Comparison of ENCODE assay signal across 26 cellular contexts in the genomic region with DNA sequence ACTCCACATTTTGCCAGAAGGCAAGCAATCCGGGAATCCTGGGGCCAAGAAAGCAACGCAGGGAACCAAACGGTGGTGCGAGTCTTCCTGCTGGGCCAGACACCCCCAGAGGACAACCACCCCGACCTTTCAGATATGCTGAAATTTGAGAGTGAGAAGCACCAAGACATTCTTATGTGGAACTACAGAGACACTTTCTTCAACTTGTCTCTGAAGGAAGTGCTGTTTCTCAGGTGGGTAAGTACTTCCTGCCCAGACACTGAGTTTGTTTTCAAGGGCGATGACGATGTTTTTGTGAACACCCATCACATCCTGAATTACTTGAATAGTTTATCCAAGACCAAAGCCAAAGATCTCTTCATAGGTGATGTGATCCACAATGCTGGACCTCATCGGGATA. TPM values are rescaled to one million over a fixed set of nuclear protein-coding genes. Genes with fewer than 3 reads are reported as not detected.
DNase-seq lines count a peak whose midpoint lies in the region; ATAC-seq and TF ChIP-seq lines count a peak whose summit lies in the region.
"Had no signal": no experiment of that assay in that cellular context is flagged by ENCODE, and none has a peak within 500 bp of the region (broad histone marks: within the 10 kb centered on the region; RNA-seq: fewer than 3 reads in every experiment).

No MANE protein-coding gene starts in this region.

- peaks cover 69% of the 10 kb centered on the region for H3K4me1 Mint-ChIP-seq in activated naive CD4-positive, alpha-beta T cell treated with anti-CD3 and anti-CD28 coated beads for 36 hours (ENCODE audit: low read depth)
- peaks cover 73% of the 10 kb centered on the region for H3K4me1 Mint-ChIP-seq in activated naive CD8-positive, alpha-beta T cell treated with anti-CD3 and anti-CD28 coated beads, Interleukin-2, amount 50 U/mL, for 24 hours

- no peaks in the 10 kb centered on the region for H3K27me3 ChIP-seq in Loucy (ENCODE audit: insufficient read depth, low read length, poor library complexity, severe bottlenecking)
- no peaks in the 10 kb centered on the region for H3K27me3 ChIP-seq in neutrophil
- no peaks in the 10 kb centered on the region for H3K27me3 ChIP-seq in heart right ventricle
- H3K27me3 ChIP-seq: BLaER1 treated with 17β-estradiol and CSF1 and Interleukin-3, amounts not matched to agents 10 nM and 100 nM; sigmoid colon; transverse colon had no signal

- H3K9me3 ChIP-seq in Loucy (ENCODE audit: insufficient read depth, low read depth, low read length) = no peaks in the 10 kb centered on the region
- H3K9me3 ChIP-seq in neutrophil = no peaks in the 10 kb centered on the region
- H3K9me3 ChIP-seq in heart right ventricle = peaks cover 0 to 9% (median 0%) of the 10 kb centered on the region in 11 donors
- H3K9me3 ChIP-seq: sigmoid colon, transverse colon had no signal

- H3K4me2 ChIP-seq in Loucy (ENCODE audit: low read depth, low read length, poor library complexity, severe bottlenecking) = peak overlapping the region; percentile 88

- peaks cover 100% of the 10 kb centered on the region for H4K20me1 ChIP-seq in Loucy (ENCODE audit: insufficient read depth, low read length, poor library complexity, severe bottlenecking)

- no peak overlapping the region for H2AFZ ChIP-seq in Loucy (ENCODE audit: low read length)
- H2AFZ ChIP-seq: GM23248 had no signal

- no peak overlapping the region for H3K9ac ChIP-seq in Loucy (ENCODE audit: low read depth, low read length, poor library complexity, severe bottlenecking)
- H3K9ac ChIP-seq: BLaER1 treated with 17β-estradiol and CSF1 and Interleukin-3, amounts not matched to agents 10 nM and 100 nM; GM23248 had no signal

- H3K9me2 ChIP-seq in Loucy (replicated peaks; ENCODE audit: low read depth, low read length) = no peaks in the 10 kb centered on the region

- peaks cover 7% of the 10 kb centered on the region for H3K9me3 Mint-ChIP-seq in activated naive CD4-positive, alpha-beta T cell treated with anti-CD3 and anti-CD28 coated beads for 36 hours
- peaks cover 8% of the 10 kb centered on the region for H3K9me3 Mint-ChIP-seq in activated naive CD8-positive, alpha-beta T cell treated with anti-CD3 and anti-CD28 coated beads, Interleukin-2, amount 50 U/mL, for 24 hours

- CTCF ChIA-PET in activated naive CD4-positive, alpha-beta T cell treated with anti-CD3 and anti-CD28 coated beads for 36 hours (lab: Charles Lee) = no interaction called here

- H3K79me2 ChIP-seq in Loucy (ENCODE audit: insufficient read depth, low read length) = peaks cover 100% of the 10 kb centered on the region

- H3K4me3 Mint-ChIP-seq in activated naive CD4-positive, alpha-beta T cell treated with anti-CD3 and anti-CD28 coated beads for 36 hours = no peak overlapping the region
- no peak overlapping the region for H3K4me3 Mint-ChIP-seq in activated naive CD8-positive, alpha-beta T cell treated with anti-CD3 and anti-CD28 coated beads, Interleukin-2, amount 50 U/mL, for 24 hours
- H3K4me3 Mint-ChIP-seq: activated B cell treated with CpG ODN at 0.5 μM for 24 hours, endodermal cell, neural crest cell had no signal

- peaks cover 33% of the 10 kb centered on the region; the same call in 1 of the 2 replicates for H3F3A ChIP-seq in Loucy (ENCODE audit: low read depth)

- H3K4me3 ChIP-seq in Loucy (ENCODE audit: low read length, poor library complexity, severe bottlenecking) (no peak overlapping the region), neutrophil (ENCODE audit: low read depth in 1 of 2, low read length in 1 of 2) (no peak overlapping the region), foreskin fibroblast (ENCODE audit: low read depth in 1 of 2, low read length in 2 of 2) (no peak overlapping the region), heart right ventricle (no peak overlapping the region)
- H3K4me3 ChIP-seq: BLaER1 treated with 17β-estradiol and CSF1 and Interleukin-3, amounts not matched to agents 10 nM and 100 nM; GM23248; sigmoid colon; transverse colon had no signal

- no peak for ATAC-seq in activated naive CD8-positive, alpha-beta T cell treated with anti-CD3 and anti-CD28 coated beads, Interleukin-2, amount 50 U/mL, for 24 hours
- ATAC-seq in heart right ventricle (no peak), GM21381 (IDR thresholded peaks at IDR 0.05; ENCODE audit: unreplicated experiment) (no peak)

- 79 to 82% methylated on average over 8 of the region's 8 CpGs for WGBS in heart right ventricle, 2 donors

- H3K27ac ChIP-seq in neutrophil = peak overlapping the region; percentile 45
- H3K27ac ChIP-seq in heart right ventricle = peak overlapping the region in 2 of 10 donors; percentile 19 to 49
- H3K27ac ChIP-seq: BLaER1 treated with 17β-estradiol and CSF1 and Interleukin-3, amounts not matched to agents 10 nM and 100 nM; GM23248; sigmoid colon; transverse colon had no signal

- H3K36me3 ChIP-seq in Loucy (ENCODE audit: insufficient read depth, low read length) (peaks cover 88% of the 10 kb centered on the region), neutrophil (peaks cover 35% of the 10 kb centered on the region), heart right ventricle (peaks cover 0 to 50% (median 24%) of the 10 kb centered on the region in 9 donors)

- no peak for TF ChIP-seq CTCF in Loucy (conservative IDR thresholded peaks at IDR 0.05; ENCODE audit: low read length)
- TF ChIP-seq CTCF in neutrophil (IDR thresholded peaks at IDR 0.05) = no peak
- no peak for TF ChIP-seq CTCF in foreskin fibroblast (IDR thresholded peaks at IDR 0.05; ENCODE audit: low read depth, low read length)
- no peak for TF ChIP-seq CTCF in heart right ventricle (IDR thresholded peaks at IDR 0.05)

- no peak for DNase-seq in activated naive CD4-positive, alpha-beta T cell treated with anti-CD3 and anti-CD28 coated beads for 36 hours
- no peak for DNase-seq in activated naive CD4-positive, alpha-beta T cell treated with Interleukin-2 at 50 U/mL for 16 hours
- no peak for DNase-seq in activated naive CD8-positive, alpha-beta T cell treated with anti-CD3 and anti-CD28 coated beads, Interleukin-2, amount 50 U/mL, for 24 hours
- DNase-seq in foreskin fibroblast (no peak), heart right ventricle (no peak)
- DNase-seq: activated B cell treated with CpG ODN at 0.5 μM for 24 hours; activated effector memory CD4-positive, alpha-beta T cell treated with anti-CD3 and anti-CD28 coated beads, Interleukin-2, amount 50 U/mL, for 16 hours; anterior cingulate cortex; cortex of kidney; endodermal cell; GM23248; KBM-7; kidney; NCI-H1436; NCI-H446 treated with DMSO at 0.1 percent for 48 hours; OCI-M1; posterior cingulate gyrus; sigmoid colon; stimulated activated CD4-positive, alpha-beta T cell treated with anti-CD3 and anti-CD28 coated beads, Interleukin-15, amount 100 ng/mL, for 24 hours; T-helper 9 cell; transverse colon had no signal

- peaks cover 64% of the 10 kb centered on the region for H3K36me3 Mint-ChIP-seq in activated naive CD4-positive, alpha-beta T cell treated with anti-CD3 and anti-CD28 coated beads for 36 hours (ENCODE audit: low read depth)
- peaks cover 78% of the 10 kb centered on the region for H3K36me3 Mint-ChIP-seq in activated naive CD8-positive, alpha-beta T cell treated with anti-CD3 and anti-CD28 coated beads, Interleukin-2, amount 50 U/mL, for 24 hours (ENCODE audit: low read depth)

- intact Hi-C loops in activated naive CD4-positive, alpha-beta T cell treated with anti-CD3 and anti-CD28 coated beads for 36 hours (cut with micrococcal nuclease) = no loop called here
- intact Hi-C loops in heart right ventricle (cut with DNase I) = no loop called here

- H3K27ac Mint-ChIP-seq in activated naive CD4-positive, alpha-beta T cell treated with anti-CD3 and anti-CD28 coated beads for 36 hours = peak overlapping the region; percentile 56
- H3K27ac Mint-ChIP-seq in activated naive CD8-positive, alpha-beta T cell treated with anti-CD3 and anti-CD28 coated beads, Interleukin-2, amount 50 U/mL, for 24 hours = peak overlapping the region; percentile 64
- H3K27ac Mint-ChIP-seq: activated B cell treated with CpG ODN at 0.5 μM for 24 hours, endodermal cell had no signal

- no peaks in the 10 kb centered on the region for H3K27me3 Mint-ChIP-seq in activated naive CD4-positive, alpha-beta T cell treated with anti-CD3 and anti-CD28 coated beads for 36 hours (ENCODE audit: low read depth)
- H3K27me3 Mint-ChIP-seq in activated naive CD8-positive, alpha-beta T cell treated with anti-CD3 and anti-CD28 coated beads, Interleukin-2, amount 50 U/mL, for 24 hours = no peaks in the 10 kb centered on the region
- H3K27me3 Mint-ChIP-seq: activated B cell treated with CpG ODN at 0.5 μM for 24 hours had no signal

- peaks cover 72% of the 10 kb centered on the region for H3K4me1 ChIP-seq in Loucy (ENCODE audit: insufficient read depth, low read length, poor library complexity, severe bottlenecking)
- peaks cover 46 to 54% of the 10 kb centered on the region in 2 experiments for H3K4me1 ChIP-seq in neutrophil (ENCODE audit: control insufficient read depth in 1 of 2, insufficient read depth in 1 of 2, low read depth in 1 of 2, low read length in 1 of 2)
- H3K4me1 ChIP-seq in heart right ventricle = peaks cover 5 to 87% (median 42%) of the 10 kb centered on the region in 9 donors

RNA-seq across cellular contexts. Expression of gene B3GNT2, which starts 26.8 kb away (rescaled TPM):
- 10 to 100 TPM; 31.2 to 33.0 TPM for total RNA-seq in activated naive CD4-positive, alpha-beta T cell treated with anti-CD3 and anti-CD28 coated beads for 36 hours
- total RNA-seq in heart right ventricle = 10 to 100 TPM; 11.8 to 33.5 (median 18.1) TPM
- 10 to 100 TPM; 10.4 to 10.8 TPM for polyA plus RNA-seq in heart right ventricle
